ENCODE assay signal across 1 cellular context in genomic region chr1:30982937-30983336, GRCh38.
TF ChIP-seq lines count a peak whose summit lies in the region.

No MANE protein-coding gene starts in this region.

TF ChIP-seq in K562, 482 proteins besides CTCF, POLR2A, EP300 and RAD21 (continued from another document):
- TF ChIP-seq ZBTB33 (CRISPR knock-in tag; IDR thresholded peaks at IDR 0.05) (no peak), POLR3A (IDR thresholded peaks at IDR 0.05; ENCODE audit: borderline replicate concordance, extremely low read depth, insufficient read depth, insufficient read length) (no peak), ZSCAN32 (CRISPR knock-in tag; IDR thresholded peaks at IDR 0.05) (no peak), NFIC (IDR thresholded peaks at IDR 0.05) (no peak), FOXO4 (CRISPR knock-in tag; IDR thresholded peaks at IDR 0.05) (no peak), BCL6 (CRISPR knock-in tag; IDR thresholded peaks at IDR 0.05) (no peak), MYBL2 (IDR thresholded peaks at IDR 0.05; ENCODE audit: low read depth) (no peak), MYBL2 (CRISPR knock-in tag; IDR thresholded peaks at IDR 0.05; ENCODE audit: borderline replicate concordance) (no peak)
